ENCODE assay signal across 15 cellular contexts in genomic region chr1:88763649-88764406, GRCh38.
DNase-seq lines count a peak whose midpoint lies in the region; ATAC-seq, FAIRE-seq and TF ChIP-seq lines count a peak whose summit lies in the region.
"Had no signal": no experiment of that assay in that cellular context is flagged by ENCODE, and none has a peak within 500 bp of the region (broad histone marks: within the 10 kb centered on the region; RNA-seq: fewer than 3 reads in every experiment).

No MANE protein-coding gene starts in this region.

- TF ChIP-seq POLR2A in gastroesophageal sphincter (IDR thresholded peaks at IDR 0.05): no peak

- H3K9me3 ChIP-seq in HEK293 (ENCODE audit: control insufficient read depth, insufficient read depth, low read depth, low read length): no peaks in the 10 kb centered on the region
- no peaks in the 10 kb centered on the region for H3K9me3 ChIP-seq in left lung
- H3K9me3 ChIP-seq in gastroesophageal sphincter: no peaks in the 10 kb centered on the region

- H3K27ac ChIP-seq in HEK293 (ENCODE audit: extremely low read depth, low read depth, low read length): no peak overlapping the region
- H3K27ac ChIP-seq in left lung: no peak overlapping the region
- H3K27ac ChIP-seq in gastroesophageal sphincter: no peak overlapping the region

- CTCF ChIA-PET in HEK293 (lab: Yijun Ruan, JAX): interaction anchor here (1.0 kb wide), 1 partner anchor 25 kb away, joined by 3 read pairs; no protein-coding TSS in a partner anchor

- intact Hi-C loops in left lung (cut with DNase I): no loop called here

- peaks cover 7 to 21% of the 10 kb centered on the region in 2 experiments; a peak in 2 of 3 replicates for H3K36me3 ChIP-seq in HEK293 (ENCODE audit: control insufficient read depth in 2 of 2, insufficient read depth in 1 of 2, low read length in 2 of 2)
- H3K36me3 ChIP-seq in bronchial epithelial cell (ENCODE audit: control insufficient read depth, insufficient read depth, low read length): no peaks in the 10 kb centered on the region
- H3K36me3 ChIP-seq in left lung: peaks cover 0 to 7% of the 10 kb centered on the region in 2 donors
- H3K36me3 ChIP-seq in gastroesophageal sphincter: peaks cover 0 to 3% of the 10 kb centered on the region in 2 donors

- POLR2A ChIA-PET in HEK293 (lab: Yijun Ruan, JAX): no interaction called here

- H3K4me1 ChIP-seq in HEK293 (ENCODE audit: control insufficient read depth, insufficient read depth, low read length): no peaks in the 10 kb centered on the region
- no peaks in the 10 kb centered on the region for H3K4me1 ChIP-seq in left lung
- peaks cover 0 to 7% (median 0%) of the 10 kb centered on the region in 3 donors for H3K4me1 ChIP-seq in gastroesophageal sphincter

- TF ChIP-seq CTCF in HEK293 (tag by site-specific recombination; IDR thresholded peaks at IDR 0.05) (no peak), bronchial epithelial cell (IDR thresholded peaks at IDR 0.05; ENCODE audit: insufficient read depth, low read length, severe bottlenecking) (no peak), left lung (IDR thresholded peaks at IDR 0.05) (no peak), gastroesophageal sphincter (IDR thresholded peaks at IDR 0.05) (no peak)

- H3K27me3 ChIP-seq in bronchial epithelial cell (ENCODE audit: control insufficient read depth, insufficient read depth, low read length) (no peaks in the 10 kb centered on the region), left lung (no peaks in the 10 kb centered on the region), gastroesophageal sphincter (no peaks in the 10 kb centered on the region)

- 9 to 20% methylated on average over 1 of the region's 1 CpG for WGBS in gastroesophageal sphincter (ENCODE audit: low coverage in 1 of 2), 2 donors

- ATAC-seq in left lung (peak; percentile 16), gastroesophageal sphincter (no peak), GM18498 (IDR thresholded peaks at IDR 0.05; ENCODE audit: unreplicated experiment) (no peak)

- no peak for FAIRE-seq in bronchial epithelial cell (lab: Jason Lieb, UNC)
- FAIRE-seq: GM12892 had no signal

- H3K4me3 ChIP-seq in HEK293 (ENCODE audit: low read depth, low read length) (no peak overlapping the region), bronchial epithelial cell (ENCODE audit: low read depth, low read length) (no peak overlapping the region), left lung (no peak overlapping the region), gastroesophageal sphincter (no peak overlapping the region)

- no peak for TF ChIP-seq EP300 in gastroesophageal sphincter (IDR thresholded peaks at IDR 0.05)

- peak; percentile 31 for DNase-seq in AG08396 (ENCODE audit: low spot score)
- peak; percentile 35 for DNase-seq in bronchial epithelial cell (ENCODE audit: low read depth)
- DNase-seq in left lung: no peak
- DNase-seq in NCI-H1930 (lab: John Stamatoyannopoulos, UW): no peak
- DNase-seq in T-helper 2 cell: no peak
- DNase-seq: activated naive CD4-positive, alpha-beta T cell treated with Interleukin-2 at 50 U/mL for 16 hours; DMS79 treated with DMSO at 0.1 percent for 48 hours; erythroblast; NCI-H1417 treated with DMSO at 0.1 percent for 48 hours; occipital lobe; substantia nigra had no signal

TF ChIP-seq in HEK293, 187 proteins besides CTCF, POLR2A, EP300 and RAD21:
- TF ChIP-seq ZNF623 (tag by site-specific recombination; IDR thresholded peaks at IDR 0.05): peak; percentile 58
- no peak for TF ChIP-seq ZNF292 (tag by site-specific recombination; IDR thresholded peaks at IDR 0.05; ENCODE audit: borderline replicate concordance, low read depth)
- no peak for TF ChIP-seq ZNF629 (tag by site-specific recombination; IDR thresholded peaks at IDR 0.05)

Comparison
In these comparisons a context has a peak if more than half of its experiments do, and no peak if none do; other contexts are left out.
1. DNase-seq: peak in AG08396 (single experiment) and bronchial epithelial cell (single experiment); none in left lung (0 of 2), NCI-H1930 (0 of 2) and T-helper 2 cell (0 of 5).